ENCODE assay signal across 21 cellular contexts in genomic region chr4:28548549-28548948, GRCh38.
"Had no signal": no experiment of that assay in that cellular context is flagged by ENCODE, and none has a peak within 500 bp of the region (broad histone marks: within the 10 kb centered on the region; RNA-seq: fewer than 3 reads in every experiment).

No MANE protein-coding gene starts in this region.

- H3K27me3 ChIP-seq: body of pancreas, gastrocnemius medialis, neutrophil, pancreas, upper lobe of right lung had no signal

- H3K36me3 ChIP-seq: gastrocnemius medialis, neutrophil, pancreas, thoracic aorta, upper lobe of right lung had no signal

- H3K9me3 Mint-ChIP-seq: activated naive CD8-positive, alpha-beta T cell treated with anti-CD3 and anti-CD28 coated beads, Interleukin-2, amount 10 ng/mL, durations not matched to agents 7 days and 5 days had no signal

- H3K4me3 Mint-ChIP-seq: activated CD4-positive, alpha-beta memory T cell treated with anti-CD3 and anti-CD28 coated beads for 36 hours; activated CD4-positive, alpha-beta T cell treated with anti-CD3 and anti-CD28 coated beads for 36 hours; activated naive CD8-positive, alpha-beta T cell treated with anti-CD3 and anti-CD28 coated beads, Interleukin-2, amount 10 ng/mL, durations not matched to agents 7 days and 5 days; activated T-helper 17 cell treated with anti-CD3 and anti-CD28 coated beads, Interleukin-2, amount 50 U/mL, for 72 hours; effector memory CD8-positive, alpha-beta T cell; naive thymus-derived CD4-positive, alpha-beta T cell; stimulated activated memory B cell treated with anti-CD40 and anti-IgM and Interleukin-4, amounts not matched to agents 10 μg/mL and 1 μg/mL and 100 μg/mL, for 72 hours; T-helper 17 cell had no signal

- H3K36me3 Mint-ChIP-seq: activated CD4-positive, alpha-beta memory T cell treated with anti-CD3 and anti-CD28 coated beads for 36 hours; activated naive CD8-positive, alpha-beta T cell treated with anti-CD3 and anti-CD28 coated beads, Interleukin-2, amount 10 ng/mL, durations not matched to agents 7 days and 5 days; stimulated activated memory B cell treated with anti-CD40 and anti-IgM and Interleukin-4, amounts not matched to agents 10 μg/mL and 1 μg/mL and 100 μg/mL, for 72 hours had no signal

- H3K27me3 Mint-ChIP-seq: activated CD4-positive, alpha-beta memory T cell treated with anti-CD3 and anti-CD28 coated beads for 36 hours; activated CD4-positive, alpha-beta T cell treated with anti-CD3 and anti-CD28 coated beads for 36 hours; activated naive CD8-positive, alpha-beta T cell treated with anti-CD3 and anti-CD28 coated beads, Interleukin-2, amount 10 ng/mL, durations not matched to agents 7 days and 5 days; activated T-helper 17 cell treated with anti-CD3 and anti-CD28 coated beads, Interleukin-2, amount 50 U/mL, for 72 hours; effector memory CD8-positive, alpha-beta T cell; naive thymus-derived CD4-positive, alpha-beta T cell; stimulated activated memory B cell treated with anti-CD40 and anti-IgM and Interleukin-4, amounts not matched to agents 10 μg/mL and 1 μg/mL and 100 μg/mL, for 72 hours; T-helper 17 cell had no signal

- H3K9me3 ChIP-seq: body of pancreas, gastrocnemius medialis, neutrophil, pancreas, thoracic aorta, upper lobe of right lung had no signal

- H3K4me1 ChIP-seq: body of pancreas, gastrocnemius medialis, pancreas, upper lobe of right lung had no signal

- DNase-seq: activated CD4-positive, alpha-beta memory T cell treated with anti-CD3 and anti-CD28 coated beads for 36 hours; activated CD4-positive, alpha-beta T cell treated with anti-CD3 and anti-CD28 coated beads for 36 hours; activated naive CD4-positive, alpha-beta T cell; activated naive CD8-positive, alpha-beta T cell treated with anti-CD3 and anti-CD28 coated beads, Interleukin-2, amount 10 ng/mL, durations not matched to agents 7 days and 5 days; amygdala; body of pancreas; effector memory CD8-positive, alpha-beta T cell; erythroblast; gastrocnemius medialis; head of caudate nucleus; mesenchymal stem cell; naive thymus-derived CD4-positive, alpha-beta T cell; pancreas; stimulated activated CD4-positive, alpha-beta T cell treated with anti-CD3 and anti-CD28 coated beads, Interleukin-4, amount 100 ng/mL, for 4 hours; T-helper 17 cell; upper lobe of right lung had no signal

- H3K4me3 ChIP-seq: body of pancreas, gastrocnemius medialis, pancreas, thoracic aorta, upper lobe of right lung had no signal

- FAIRE-seq: pancreas, TTC549 had no signal

- H3K4me1 Mint-ChIP-seq: activated CD4-positive, alpha-beta T cell treated with anti-CD3 and anti-CD28 coated beads for 36 hours; activated naive CD8-positive, alpha-beta T cell treated with anti-CD3 and anti-CD28 coated beads, Interleukin-2, amount 10 ng/mL, durations not matched to agents 7 days and 5 days; activated T-helper 17 cell treated with anti-CD3 and anti-CD28 coated beads, Interleukin-2, amount 50 U/mL, for 72 hours; naive thymus-derived CD4-positive, alpha-beta T cell; stimulated activated memory B cell treated with anti-CD40 and anti-IgM and Interleukin-4, amounts not matched to agents 10 μg/mL and 1 μg/mL and 100 μg/mL, for 72 hours; T-helper 17 cell had no signal

- H3K27ac Mint-ChIP-seq: activated CD4-positive, alpha-beta memory T cell treated with anti-CD3 and anti-CD28 coated beads for 36 hours; activated CD4-positive, alpha-beta T cell treated with anti-CD3 and anti-CD28 coated beads for 36 hours; activated naive CD8-positive, alpha-beta T cell treated with anti-CD3 and anti-CD28 coated beads, Interleukin-2, amount 10 ng/mL, durations not matched to agents 7 days and 5 days; activated T-helper 17 cell treated with anti-CD3 and anti-CD28 coated beads, Interleukin-2, amount 50 U/mL, for 72 hours; effector memory CD8-positive, alpha-beta T cell; naive thymus-derived CD4-positive, alpha-beta T cell; stimulated activated memory B cell treated with anti-CD40 and anti-IgM and Interleukin-4, amounts not matched to agents 10 μg/mL and 1 μg/mL and 100 μg/mL, for 72 hours; T-helper 17 cell had no signal

- H3K27ac ChIP-seq: body of pancreas, gastrocnemius medialis, neutrophil, pancreas, thoracic aorta, upper lobe of right lung had no signal
